In genomic region chr3:23654571-23654970, GRCh38 we compare ENCODE assay signal across 18 cellular contexts.
A peak's percentile ranks its signal among the peaks of the same experiment; 100 is the strongest.
DNase-seq lines count a peak whose midpoint lies in the region; ATAC-seq and TF ChIP-seq lines count a peak whose summit lies in the region.
"Had no signal": no experiment of that assay in that cellular context is flagged by ENCODE, and none has a peak within 500 bp of the region (broad histone marks: within the 10 kb centered on the region; RNA-seq: fewer than 3 reads in every experiment).

No MANE protein-coding gene starts in this region.

- no peak for TF ChIP-seq EP300 in transverse colon (IDR thresholded peaks at IDR 0.05; ENCODE audit: low read depth)

- no peaks in the 10 kb centered on the region for H3K27me3 Mint-ChIP-seq in naive B cell

- H3K27me3 ChIP-seq in transverse colon = no peaks in the 10 kb centered on the region
- H3K27me3 ChIP-seq: body of pancreas, colonic mucosa, pancreas had no signal

- TF ChIP-seq POLR2A in transverse colon (IDR thresholded peaks at IDR 0.05) = no peak

- WGBS in transverse colon (ENCODE audit: low coverage in 1 of 2), 2 donors = 74 to 80% methylated on average over 2 to 3 of the region's 3 CpGs

- H3K4me1 ChIP-seq in transverse colon = peaks cover 0 to 13% (median 3%) of the 10 kb centered on the region in 4 donors
- H3K4me1 ChIP-seq: body of pancreas, colonic mucosa had no signal

- in situ Hi-C loops in transverse colon (cut with MboI; ENCODE audit: low pct_ligation_motif_present in 1 of 4, low pct_unique_long_range_greater_than_20kb in 1 of 4, low sequenced_read_pairs in 3 of 4) = no loop called here

- peak; percentile 33 for ATAC-seq in GM18867 (IDR thresholded peaks at IDR 0.05; ENCODE audit: unreplicated experiment)
- ATAC-seq in GM21515 (IDR thresholded peaks at IDR 0.05; ENCODE audit: unreplicated experiment) = peak; percentile 53
- ATAC-seq in HG03439 (IDR thresholded peaks at IDR 0.05; ENCODE audit: unreplicated experiment) = peak; percentile 45
- no peak for ATAC-seq in naive B cell (ENCODE audit: low read depth in 2 of 2)
- ATAC-seq in GM21825 (IDR thresholded peaks at IDR 0.05; ENCODE audit: unreplicated experiment) = no peak
- ATAC-seq: body of pancreas, foreskin keratinocyte had no signal

- no peak overlapping the region for H3K4me3 ChIP-seq in transverse colon
- H3K4me3 ChIP-seq: body of pancreas, colonic mucosa, left ventricle myocardium inferior, pancreas had no signal

- intact Hi-C loops in transverse colon (cut with DNase I; ENCODE audit: low total_unique reads) = no loop called here

- peaks cover 0 to 5% of the 10 kb centered on the region in 2 donors for H3K36me3 Mint-ChIP-seq in naive B cell

- no peak for TF ChIP-seq CTCF in transverse colon (IDR thresholded peaks at IDR 0.05)

- DNase-seq in naive B cell (no peak), transverse colon (no peak), Kasumi-1 (lab: John Stamatoyannopoulos, UW) (no peak)
- DNase-seq: activated T-cell treated with anti-CD3 and anti-CD28 coated beads for 4 hours; colonic mucosa; foreskin keratinocyte; GDM1; left ventricle myocardium inferior; NCI-H2029 treated with DMSO at 0.1 percent for 48 hours; NCI-H524 treated with DMSO at 0.1 percent for 48 hours; pancreas; stimulated activated CD4-positive, alpha-beta T cell treated with anti-CD3 and anti-CD28 coated beads, Interleukin-4, amount 100 ng/mL, for 1 hour had no signal

- H3K27ac ChIP-seq in transverse colon = no peak overlapping the region
- H3K27ac ChIP-seq: body of pancreas, colonic mucosa, foreskin keratinocyte, left ventricle myocardium inferior, pancreas had no signal

- H3K27ac Mint-ChIP-seq in naive B cell = peak overlapping the region in 4 of 6 donors; percentile 82 to 97 (median 90)
- H3K27ac Mint-ChIP-seq: activated naive CD4-positive, alpha-beta T cell treated with anti-CD3 and anti-CD28 coated beads, Interleukin-2, amount 50 U/mL, for 24 hours had no signal

- H3K9me3 Mint-ChIP-seq in naive B cell = peaks cover 0 to 8% (median 3%) of the 10 kb centered on the region in 7 donors
- H3K9me3 Mint-ChIP-seq: activated naive CD4-positive, alpha-beta T cell treated with anti-CD3 and anti-CD28 coated beads, Interleukin-2, amount 50 U/mL, for 24 hours had no signal

- peaks cover 43 to 78% (median 57%) of the 10 kb centered on the region in 3 donors for H3K4me1 Mint-ChIP-seq in naive B cell

- no peaks in the 10 kb centered on the region for H3K9me3 ChIP-seq in transverse colon
- H3K9me3 ChIP-seq: body of pancreas, colonic mucosa, pancreas had no signal

- H3K36me3 ChIP-seq in transverse colon = no peaks in the 10 kb centered on the region
- H3K36me3 ChIP-seq: colonic mucosa, left ventricle myocardium inferior, pancreas had no signal

- H3K4me3 Mint-ChIP-seq in naive B cell = peak overlapping the region in 6 of 8 donors; percentile 43 to 87 (median 77)
- H3K4me3 Mint-ChIP-seq: activated naive CD4-positive, alpha-beta T cell treated with anti-CD3 and anti-CD28 coated beads, Interleukin-2, amount 50 U/mL, for 24 hours had no signal

Comparison
In these comparisons a context has a peak if more than half of its experiments do, and no peak if none do; other contexts are left out.
1. ATAC-seq: peak in GM18867 (single experiment), GM21515 (single experiment) and HG03439 (single experiment); none in naive B cell (0 of 2) and GM21825 (single experiment).